12 cellular contexts compared by ENCODE assay signal in genomic region chr4:879730-880079, GRCh38. TPM values are rescaled to one million over a fixed set of nuclear protein-coding genes. Genes with fewer than 3 reads are reported as not detected.
DNase-seq lines count a peak whose midpoint lies in the region; ATAC-seq and TF ChIP-seq lines count a peak whose summit lies in the region.
"Had no signal": no experiment of that assay in that cellular context is flagged by ENCODE, and none has a peak within 500 bp of the region (broad histone marks: within the 10 kb centered on the region; RNA-seq: fewer than 3 reads in every experiment).

No MANE protein-coding gene starts in this region.

- peak; percentile 97 for ATAC-seq in activated naive CD8-positive, alpha-beta T cell treated with anti-CD3 and anti-CD28 coated beads, Interleukin-2, amount 50 U/mL, for 24 hours
- no peak for ATAC-seq in HG03045 (IDR thresholded peaks at IDR 0.05; ENCODE audit: unreplicated experiment)
- ATAC-seq: left cardiac atrium had no signal

- no peaks in the 10 kb centered on the region for H3K9me3 ChIP-seq in esophagus muscularis mucosa
- H3K9me3 ChIP-seq: adrenal gland had no signal

- peaks cover 40% of the 10 kb centered on the region for H3K36me3 Mint-ChIP-seq in activated naive CD8-positive, alpha-beta T cell treated with anti-CD3 and anti-CD28 coated beads, Interleukin-2, amount 50 U/mL, for 24 hours (ENCODE audit: low read depth)

- DNase-seq in GM10266 (ENCODE audit: extremely low spot score) = peak; percentile 70
- peak; percentile 49 to 60 for DNase-seq in activated CD4-positive, alpha-beta T cell treated with anti-CD3 and anti-CD28 coated beads, Interleukin-2, amount 50 U/mL, for 4 hours
- DNase-seq in activated naive CD8-positive, alpha-beta T cell treated with anti-CD3 and anti-CD28 coated beads, Interleukin-2, amount 50 U/mL, for 24 hours = peak; percentile 62
- peak; percentile 56 to 57 for DNase-seq in stimulated activated CD4-positive, alpha-beta T cell treated with anti-CD3 and anti-CD28 coated beads, Interleukin-2, amount 100 ng/mL, for 48 hours
- no peak for DNase-seq in NCI-H146 (lab: John Stamatoyannopoulos, UW)
- DNase-seq in middle frontal gyrus (ENCODE audit: extremely low spot score, low spot score) = no peak
- no peak for DNase-seq in esophagus muscularis mucosa (ENCODE audit: extremely low spot score)
- DNase-seq: left cardiac atrium had no signal

- 88% methylated on average over 12 of the region's 12 CpGs for WGBS in esophagus muscularis mucosa

- peaks cover 51 to 100% (median 98%) of the 10 kb centered on the region in 4 donors for H3K36me3 ChIP-seq in esophagus muscularis mucosa

- TF ChIP-seq POLR2A in esophagus muscularis mucosa (IDR thresholded peaks at IDR 0.05; ENCODE audit: low read depth) = no peak

- H3K9me3 Mint-ChIP-seq in activated naive CD8-positive, alpha-beta T cell treated with anti-CD3 and anti-CD28 coated beads, Interleukin-2, amount 50 U/mL, for 24 hours = no peaks in the 10 kb centered on the region

- TF ChIP-seq CTCF in GM10266 (IDR thresholded peaks at IDR 0.05; ENCODE audit: control insufficient read depth, insufficient read depth, low read depth, missing control alignments) (no peak), esophagus muscularis mucosa (IDR thresholded peaks at IDR 0.05) (no peak)

- no peak overlapping the region for H3K27ac ChIP-seq in esophagus muscularis mucosa (replicated peaks in 1 of 4)
- H3K27ac ChIP-seq: adrenal gland, epithelial cell of prostate had no signal

- peaks cover 28% of the 10 kb centered on the region for H3K4me1 Mint-ChIP-seq in activated naive CD8-positive, alpha-beta T cell treated with anti-CD3 and anti-CD28 coated beads, Interleukin-2, amount 50 U/mL, for 24 hours

- peak overlapping the region; percentile 67 for H3K4me3 Mint-ChIP-seq in activated naive CD8-positive, alpha-beta T cell treated with anti-CD3 and anti-CD28 coated beads, Interleukin-2, amount 50 U/mL, for 24 hours

- peak overlapping the region; percentile 93 for H3K27ac Mint-ChIP-seq in activated naive CD8-positive, alpha-beta T cell treated with anti-CD3 and anti-CD28 coated beads, Interleukin-2, amount 50 U/mL, for 24 hours

- H3K4me3 ChIP-seq in esophagus muscularis mucosa = no peak overlapping the region
- H3K4me3 ChIP-seq: adrenal gland had no signal

- intact Hi-C loops in esophagus muscularis mucosa (cut with DNase I) = no loop called here

- no peaks in the 10 kb centered on the region for H3K27me3 ChIP-seq in esophagus muscularis mucosa
- H3K27me3 ChIP-seq: adrenal gland had no signal

- TF ChIP-seq EP300 in esophagus muscularis mucosa (IDR thresholded peaks at IDR 0.05) = no peak

- no peaks in the 10 kb centered on the region for H3K27me3 Mint-ChIP-seq in activated naive CD8-positive, alpha-beta T cell treated with anti-CD3 and anti-CD28 coated beads, Interleukin-2, amount 50 U/mL, for 24 hours

- H3K4me1 ChIP-seq in esophagus muscularis mucosa = no peaks in the 10 kb centered on the region
- H3K4me1 ChIP-seq: adrenal gland had no signal

RNA-seq across cellular contexts. Expression of gene GAK, which starts 52.4 kb away (rescaled TPM):
- 10 to 100 TPM; 64.8 to 73.9 (median 70.6) TPM for total RNA-seq in esophagus muscularis mucosa

RNA-seq across cellular contexts. Expression of gene TMEM175, which starts 52.6 kb away (rescaled TPM):
- 10 to 100 TPM; 17.6 to 39.5 (median 20.0) TPM for total RNA-seq in esophagus muscularis mucosa

RNA-seq across cellular contexts. Expression of gene CPLX1, which starts 53.8 kb away (rescaled TPM):
- 1 to 10 TPM; 1.1 to 1.6 (median 1.3) TPM for total RNA-seq in esophagus muscularis mucosa
- total RNA-seq: RPMI7951 had no signal

Comparison
In these comparisons a context has a peak if more than half of its experiments do, and no peak if none do; other contexts are left out.
1. DNase-seq: peak in GM10266 (single experiment), activated CD4-positive, alpha-beta T cell treated with anti-CD3 and anti-CD28 coated beads, Interleukin-2, amount 50 U/mL, for 4 hours (2 of 2), activated naive CD8-positive, alpha-beta T cell treated with anti-CD3 and anti-CD28 coated beads, Interleukin-2, amount 50 U/mL, for 24 hours (single experiment) and stimulated activated CD4-positive, alpha-beta T cell treated with anti-CD3 and anti-CD28 coated beads, Interleukin-2, amount 100 ng/mL, for 48 hours (2 of 2); none in NCI-H146 (single experiment), middle frontal gyrus (single experiment) and esophagus muscularis mucosa (single experiment).